In genomic region chr6:40743690-40744446, GRCh38 we compare ENCODE assay signal across 1 cellular context.
TF ChIP-seq lines count a peak whose summit lies in the region.

No MANE protein-coding gene starts in this region.

TF ChIP-seq in K562, 482 proteins besides CTCF, POLR2A, EP300 and RAD21 (continued from another document):
- TF ChIP-seq ARID3B (CRISPR knock-in tag; IDR thresholded peaks at IDR 0.05; ENCODE audit: borderline replicate concordance) (no peak), KAT7 (CRISPR knock-in tag; IDR thresholded peaks at IDR 0.05; ENCODE audit: borderline replicate concordance) (no peak)
